ENCODE assay signal across 8 cellular contexts in the genomic region with DNA sequence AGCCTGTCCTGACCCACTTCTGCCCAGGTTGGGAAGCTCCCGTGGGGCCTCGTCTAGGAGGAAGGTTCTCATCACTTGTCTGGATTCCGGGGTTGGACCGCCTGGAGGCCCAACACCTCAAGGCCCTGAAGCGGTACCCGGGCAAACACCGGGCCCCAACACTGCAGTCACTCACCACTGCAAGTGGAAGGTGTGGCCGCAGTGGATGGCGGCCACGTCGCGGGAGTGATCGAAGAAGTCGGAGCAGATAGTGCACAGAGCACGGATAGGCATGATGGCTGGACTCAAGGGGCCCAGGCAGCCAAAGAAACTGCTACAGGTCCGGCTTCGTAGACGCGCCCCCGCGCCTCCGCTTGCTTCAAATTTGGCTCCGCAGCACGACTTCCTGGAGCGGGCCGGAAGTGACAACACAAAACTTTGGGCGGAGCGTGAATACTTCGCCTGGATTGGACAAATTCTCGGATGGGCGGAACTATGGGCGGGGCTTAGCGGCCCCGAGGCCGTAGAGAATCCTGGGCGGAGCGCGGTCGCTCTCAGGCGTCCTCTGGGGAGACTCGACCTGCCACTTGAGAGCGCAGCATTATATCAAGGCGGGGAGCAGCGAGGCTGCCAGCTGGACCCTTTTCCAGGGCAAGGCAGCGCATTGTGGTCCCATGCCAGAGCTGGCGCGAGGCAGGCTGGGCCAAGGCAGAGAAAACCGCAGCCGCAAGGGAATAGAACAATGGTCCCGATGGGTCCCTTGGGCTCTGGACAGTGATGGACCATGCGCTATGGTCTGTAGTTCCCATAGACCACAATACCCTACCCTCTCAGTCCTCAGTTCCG. TPM values are rescaled to one million over a fixed set of nuclear protein-coding genes. Genes with fewer than 3 reads are reported as not detected.
A peak's percentile ranks its signal among the peaks of the same experiment; 100 is the strongest.
DNase-seq lines count a peak whose midpoint lies in the region; ATAC-seq and TF ChIP-seq lines count a peak whose summit lies in the region.

TSS of gene TRAIP (minus strand) at position 384 of the 825 bp plus-strand sequence. CDS start at position 273, 111 bp downstream.

- H3K27me3 Mint-ChIP-seq in activated T-cell treated with anti-CD3 and anti-CD28 coated beads, Interleukin-2, amount 50 U/mL, for 4 hours (ENCODE audit: low read depth), result peaks cover 3% of the 10 kb centered on the region

- no TSS peak for BruUV-seq in Panc1 (replicated peaks; lab: Mats Ljungman, UMichigan)

- H3K4me1 ChIP-seq in Panc1 (ENCODE audit: control insufficient read depth, insufficient read depth, low read length) (peaks cover 5% of the 10 kb centered on the region; the same call in 1 of the 2 replicates), esophagus muscularis mucosa (peaks cover 6 to 16% (median 12%) of the 10 kb centered on the region in 4 donors), muscle layer of duodenum (ENCODE audit: control insufficient read depth in 1 of 2, insufficient read depth in 2 of 2, low read length in 2 of 2) (peaks cover 0 to 13% of the 10 kb centered on the region in 2 donors)

- TF ChIP-seq POLR2A in esophagus muscularis mucosa (IDR thresholded peaks at IDR 0.05; ENCODE audit: low read depth), result no peak

- TF ChIP-seq CTCF in Panc1 (IDR thresholded peaks at IDR 0.05), result no peak
- TF ChIP-seq CTCF in esophagus muscularis mucosa (IDR thresholded peaks at IDR 0.05), result no peak

- H3K36me3 ChIP-seq in Panc1 (ENCODE audit: control insufficient read depth, insufficient read depth, low read length) (peaks cover 2% of the 10 kb centered on the region; the same call in 1 of the 2 replicates), esophagus muscularis mucosa (no peaks in the 10 kb centered on the region), muscle layer of duodenum (ENCODE audit: control insufficient read depth in 1 of 2, insufficient read depth in 2 of 2, low read length in 2 of 2) (no peaks in the 10 kb centered on the region)

- CTCF ChIA-PET in Panc1 (lab: Charles Lee), result no interaction called here

- H3K4me3 ChIP-seq in Panc1 (ENCODE audit: low read depth in 2 of 2, low read length in 2 of 2) (peak within 1 kb of the TSS; percentile 75 to 84), esophagus muscularis mucosa (peak within 1 kb of the TSS; percentile 59 to 80 (median 61)), muscle layer of duodenum (ENCODE audit: low read depth in 1 of 2, low read length in 2 of 2) (peak within 1 kb of the TSS; percentile 79 to 81)

- 8% methylated on average over 17 of the region's 52 CpGs for WGBS in esophagus muscularis mucosa

- POLR2A ChIA-PET in Panc1 (lab: Charles Lee), result no interaction called here

- intact Hi-C loops in Panc1 (cut with micrococcal nuclease; ENCODE audit: unreplicated experiment), result no loop called here
- intact Hi-C loops in esophagus muscularis mucosa (cut with DNase I), result loop anchor here (5.0 kb wide), 2 partner anchors 51 to 231 kb away; partner anchors contain the start of gene RBM5

- no peaks in the 10 kb centered on the region for H3K9me3 Mint-ChIP-seq in activated T-cell treated with anti-CD3 and anti-CD28 coated beads, Interleukin-2, amount 50 U/mL, for 4 hours

- H3K4me3 Mint-ChIP-seq in activated T-cell treated with anti-CD3 and anti-CD28 coated beads, Interleukin-2, amount 50 U/mL, for 4 hours, result peak within 1 kb of the TSS; percentile 87

- H3K4me1 Mint-ChIP-seq in activated T-cell treated with anti-CD3 and anti-CD28 coated beads, Interleukin-2, amount 50 U/mL, for 4 hours (ENCODE audit: low read depth), result peaks cover 9% of the 10 kb centered on the region

- no peaks in the 10 kb centered on the region for H3K9me3 ChIP-seq in Panc1 (ENCODE audit: control insufficient read depth, insufficient read depth, low read depth, low read length)
- no peaks in the 10 kb centered on the region for H3K9me3 ChIP-seq in esophagus muscularis mucosa
- H3K9me3 ChIP-seq in muscle layer of duodenum (ENCODE audit: control insufficient read depth in 1 of 2, low read length in 2 of 2), result no peaks in the 10 kb centered on the region

- no peak for TF ChIP-seq EP300 in esophagus muscularis mucosa (IDR thresholded peaks at IDR 0.05)

- in situ Hi-C loops in KBM-7 (cut with MboI; ENCODE audit: low pct_unique_long_range_greater_than_20kb, low sequenced_read_pairs), result no loop called here
- in situ Hi-C loops in Panc1 (cut with HindIII; ENCODE audit: low pct_unique_long_range_greater_than_20kb, low sequenced_read_pairs), result no loop called here

- H3K27me3 ChIP-seq in Panc1 (ENCODE audit: control insufficient read depth, insufficient read depth, low read length), result no peaks in the 10 kb centered on the region
- no peaks in the 10 kb centered on the region for H3K27me3 ChIP-seq in esophagus muscularis mucosa
- H3K27me3 ChIP-seq in muscle layer of duodenum (ENCODE audit: low read depth, low read length), result no peaks in the 10 kb centered on the region

- H3K36me3 Mint-ChIP-seq in activated T-cell treated with anti-CD3 and anti-CD28 coated beads, Interleukin-2, amount 50 U/mL, for 4 hours (ENCODE audit: insufficient read depth), result no peaks in the 10 kb centered on the region

- peak; percentile 78 for DNase-seq in DMS79 (lab: John Stamatoyannopoulos, UW)
- DNase-seq in KBM-7, result peak; percentile 98
- DNase-seq in Panc1 (ENCODE audit: low read depth, low spot score), result peak; percentile 76
- peak; percentile 93 for DNase-seq in activated T-cell treated with anti-CD3 and anti-CD28 coated beads, Interleukin-2, amount 50 U/mL, for 4 hours
- peak; percentile 99 for DNase-seq in esophagus muscularis mucosa (ENCODE audit: extremely low spot score)
- DNase-seq in stimulated activated CD8-positive, alpha-beta memory T cell treated with anti-CD3 and anti-CD28 coated beads, Interleukin-7, amount 100 ng/mL, for 24 hours (ENCODE audit: low read depth), result peak; percentile 87

- ATAC-seq in GM21723 (IDR thresholded peaks at IDR 0.05; ENCODE audit: unreplicated experiment) (peak; percentile 95), Panc1 (peak; percentile 99)
- ATAC-seq in activated T-cell treated with anti-CD3 and anti-CD28 coated beads, Interleukin-2, amount 50 U/mL, for 4 hours, result peak; percentile 100

- H3K27ac ChIP-seq in Panc1 (ENCODE audit: low read length) (peak within 1 kb of the TSS; percentile 87), esophagus muscularis mucosa (replicated peaks in 1 of 4) (peak within 1 kb of the TSS; percentile 75 to 81 (median 79)), muscle layer of duodenum (ENCODE audit: low read length) (peak within 1 kb of the TSS; percentile 45)

RNA-seq across cellular contexts. Expression of gene TRAIP, which starts in this region (rescaled TPM):
- 18.5 TPM for total RNA-seq in Panc1 (2021; ENCODE audit: unreplicated experiment)
- 8.2 TPM for polyA plus RNA-seq in Panc1 (2012; ENCODE audit: insufficient read length)
- total RNA-seq in activated T-cell treated with anti-CD3 and anti-CD28 coated beads, Interleukin-2, amount 50 U/mL, for 4 hours, result 10 to 100 TPM; 12.1 to 19.1 (median 12.6) TPM
- 1 to 10 TPM in 2 of 4 donors, under 1 TPM in 1, not detected in 1; 0.84 to 1.4 (median 1.3) TPM for total RNA-seq in esophagus muscularis mucosa

Comparison
In these comparisons a context has a peak if more than half of its experiments do, and no peak if none do; other contexts are left out.
1. Peak in every context shown above with its lines: DNase-seq, ATAC-seq, H3K4me3 ChIP-seq and H3K27ac ChIP-seq.